Comparison of ENCODE assay signal across 29 cellular contexts in the genomic region with DNA sequence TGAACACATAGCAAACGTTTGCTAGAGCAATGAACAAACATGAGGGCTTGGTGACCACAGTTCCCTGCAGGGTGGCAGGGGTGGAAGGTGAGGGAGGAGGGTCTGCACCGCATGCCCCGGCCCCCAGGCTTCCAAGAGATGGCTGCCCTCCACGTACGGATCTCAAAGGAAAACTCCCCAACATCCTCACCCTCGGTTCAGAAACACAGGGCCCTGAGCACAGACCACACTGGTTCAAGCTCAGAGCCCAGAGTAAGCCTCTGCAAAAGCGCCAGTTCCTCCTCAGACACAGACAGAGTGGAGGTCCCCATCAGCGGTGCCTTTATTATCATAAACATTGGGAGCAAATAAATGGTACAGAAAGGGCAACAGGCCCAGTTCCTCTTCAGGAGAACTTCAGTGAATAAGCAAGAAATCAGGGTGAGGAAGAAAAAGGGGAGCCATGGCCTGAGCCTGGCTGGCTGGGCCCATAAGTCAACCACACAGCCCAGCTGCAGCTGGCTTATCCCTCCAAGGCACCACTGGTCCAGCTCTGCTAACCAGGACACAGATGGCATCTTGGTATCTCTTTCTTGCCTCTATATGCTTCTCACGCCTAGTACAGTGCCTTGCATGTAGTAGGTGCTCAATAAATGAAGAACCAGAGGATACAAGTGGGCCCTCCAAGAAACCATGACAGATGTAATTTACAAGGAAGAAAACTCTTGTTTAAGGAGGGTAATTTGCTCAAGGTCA. TPM values are rescaled to one million over a fixed set of nuclear protein-coding genes. Genes with fewer than 3 reads are reported as not detected.
DNase-seq lines count a peak whose midpoint lies in the region; TF ChIP-seq lines count a peak whose summit lies in the region.
"Had no signal": no experiment of that assay in that cellular context is flagged by ENCODE, and none has a peak within 500 bp of the region (broad histone marks: within the 10 kb centered on the region; RNA-seq: fewer than 3 reads in every experiment).

No MANE protein-coding gene starts in this region.

- POLR2A ChIA-PET in Caco-2 (lab: Charles Lee): no interaction called here

- no peaks in the 10 kb centered on the region for H4K20me1 ChIP-seq in osteoblast (ENCODE audit: insufficient read depth, low read length)

- TF ChIP-seq POLR2A in NB4 (IDR thresholded peaks at IDR 0.05; ENCODE audit: extremely low read depth, insufficient read length) (no peak), ovary (IDR thresholded peaks at IDR 0.05) (no peak)

- no peak overlapping the region for H2AFZ ChIP-seq in osteoblast (ENCODE audit: low read length)

- no peaks in the 10 kb centered on the region for H3K36me3 Mint-ChIP-seq in Caco-2 (ENCODE audit: insufficient read depth, unreplicated experiment)
- H3K36me3 Mint-ChIP-seq: CD4-positive, alpha-beta memory T cell had no signal

- H3K4me1 ChIP-seq in osteoblast (ENCODE audit: insufficient read depth, low read length) (no peaks in the 10 kb centered on the region), Caco-2 (no peaks in the 10 kb centered on the region), ovary (ENCODE audit: insufficient read depth) (no peaks in the 10 kb centered on the region)

- peaks cover 13% of the 10 kb centered on the region for H3K27me3 Mint-ChIP-seq in Caco-2 (ENCODE audit: insufficient read depth, unreplicated experiment)

- peaks cover 4% of the 10 kb centered on the region for H3K27me3 ChIP-seq in osteoblast (ENCODE audit: insufficient read depth, low read length)
- no peaks in the 10 kb centered on the region for H3K27me3 ChIP-seq in Caco-2 (replicated peaks; ENCODE audit: control insufficient read depth, insufficient read depth, low read length)
- no peaks in the 10 kb centered on the region for H3K27me3 ChIP-seq in ovary

- H3K4me3 Mint-ChIP-seq in Caco-2 (ENCODE audit: unreplicated experiment): no peak overlapping the region
- H3K4me3 Mint-ChIP-seq: CD4-positive, alpha-beta memory T cell; H9; HFFc6 had no signal

- H3K27ac ChIP-seq in osteoblast (ENCODE audit: low read depth, low read length): no peak overlapping the region
- no peak overlapping the region for H3K27ac ChIP-seq in ovary
- H3K27ac ChIP-seq: KMS-11, RWPE1 had no signal

- TF ChIP-seq EP300 in ovary (IDR thresholded peaks at IDR 0.05): no peak

- H3K36me3 ChIP-seq in osteoblast (ENCODE audit: insufficient read depth, low read length) (no peaks in the 10 kb centered on the region), Caco-2 (ENCODE audit: control insufficient read depth, insufficient read depth, low read length) (no peaks in the 10 kb centered on the region), ovary (no peaks in the 10 kb centered on the region)

- DNase-seq in D341Med (ENCODE audit: low spot score): peak; percentile 32
- peak; percentile 5 for DNase-seq in GM03348 (ENCODE audit: low spot score)
- DNase-seq in NB4 (ENCODE audit: low read depth): peak; percentile 67
- DNase-seq in osteoblast (ENCODE audit: insufficient read length, low spot score, missing footprints): peak; percentile 57
- DNase-seq in Caco-2: no peak
- no peak for DNase-seq in ovary
- no peak for DNase-seq in amniotic stem cell (lab: John Stamatoyannopoulos, UW)
- DNase-seq in cerebellum (ENCODE audit: low spot score): no peak
- DNase-seq: C1 segment of cervical spinal cord; CD4-positive, alpha-beta memory T cell; DMS 273 treated with DMSO at 0.1 percent for 48 hours; DMS79; EL; GDM1; HFFc6; IMR-90; MM.1S; NCI-H1092; NCI-H1417 treated with DMSO at 0.1 percent for 48 hours; NCI-H1694 treated with DMSO at 0.1 percent for 48 hours; NCI-H2081 treated with DMSO at 0.1 percent for 48 hours; NCI-H2171; NCI-H226; NCI-H510A; SHP77 treated with DMSO at 0.1 percent for 48 hours had no signal

- BruUV-seq in Caco-2 (replicated peaks; lab: Mats Ljungman, UMichigan): no TSS peak

- no peak overlapping the region for H3K27ac Mint-ChIP-seq in Caco-2 (ENCODE audit: unreplicated experiment)
- H3K27ac Mint-ChIP-seq: CD4-positive, alpha-beta memory T cell; H9; HFFc6 had no signal

- no peaks in the 10 kb centered on the region for H3K9me3 ChIP-seq in osteoblast (ENCODE audit: low read depth, low read length)
- no peaks in the 10 kb centered on the region for H3K9me3 ChIP-seq in Caco-2
- H3K9me3 ChIP-seq in ovary: no peaks in the 10 kb centered on the region

- H3K4me2 ChIP-seq in osteoblast (ENCODE audit: insufficient read depth, low read length): no peak overlapping the region
- H3K4me2 ChIP-seq: KMS-11 had no signal

- H3K4me1 Mint-ChIP-seq in Caco-2 (ENCODE audit: low read depth, unreplicated experiment): no peaks in the 10 kb centered on the region
- H3K4me1 Mint-ChIP-seq: H9 had no signal

- CTCF ChIA-PET in Caco-2 (lab: Charles Lee): no interaction called here

- intact Hi-C loops in Caco-2 (cut with micrococcal nuclease; ENCODE audit: unreplicated experiment) (no loop called here), ovary (cut with DNase I) (no loop called here)

- H3K4me3 ChIP-seq in NB4 (ENCODE audit: low read depth, low read length): peak overlapping the region; percentile 91
- no peak overlapping the region for H3K4me3 ChIP-seq in osteoblast (ENCODE audit: insufficient read depth, low read length)
- H3K4me3 ChIP-seq in Caco-2 (ENCODE audit: low read depth, low read length): no peak overlapping the region
- H3K4me3 ChIP-seq in ovary: no peak overlapping the region

- no peaks in the 10 kb centered on the region for H3K79me2 ChIP-seq in osteoblast (ENCODE audit: insufficient read depth, low read length)

- WGBS in ovary, 3 donors: 69 to 81% (median 71%) methylated on average over 9 of the region's 9 CpGs

- TF ChIP-seq CTCF in NB4 (IDR thresholded peaks at IDR 0.05; ENCODE audit: low read depth, low read length) (no peak), osteoblast (IDR thresholded peaks at IDR 0.05; ENCODE audit: extremely low read depth, low read depth, low read length) (no peak), Caco-2 (IDR thresholded peaks at IDR 0.05; ENCODE audit: insufficient read depth in 1 of 2, low read depth in 1 of 2, low read length in 1 of 2, severe bottlenecking in 1 of 2, unreplicated experiment in 1 of 2) (no peak), ovary (IDR thresholded peaks at IDR 0.05) (no peak)

- no peaks in the 10 kb centered on the region for H3K9me3 Mint-ChIP-seq in Caco-2 (ENCODE audit: unreplicated experiment)
- H3K9me3 Mint-ChIP-seq: CD4-positive, alpha-beta memory T cell; H9; HFFc6 had no signal

RNA-seq across cellular contexts. Expression of a gene that starts 11.0 kb away (rescaled TPM):
- total RNA-seq in osteoblast: under 0.01 TPM in 1 of 2 replicates, not detected in the other
- 0.23 TPM in 1 of 2 replicates, not detected in the other for total RNA-seq in Caco-2 (2022)
- total RNA-seq in ovary: under 1 TPM in 3 of 7 donors, not detected in 4; 0.11 to 0.67 (median 0.15) TPM
- under 1 TPM; 0.02 to 0.05 TPM for polyA plus RNA-seq in ovary
- total RNA-seq in cerebellum: 2.7 TPM
- total RNA-seq: A673; CD4-positive, alpha-beta memory T cell; H9; HFFc6; IMR-90 had no signal
- polyA plus RNA-seq: CD4-positive, alpha-beta memory T cell; IMR-90 had no signal

RNA-seq across cellular contexts. Expression of a gene that starts 31.3 kb away (rescaled TPM):
- total RNA-seq in osteoblast (under 0.01 TPM in 1 of 2 replicates, not detected in the other), Caco-2 (2022) (0.23 and 0.54 TPM in 2 replicates), ovary (1 to 10 TPM in 1 of 7 donors, under 1 TPM in 1, not detected in 5; 0.32 to 1.6 TPM), cerebellum (not detected)
- not detected for polyA plus RNA-seq in ovary
- total RNA-seq: CD4-positive, alpha-beta memory T cell; HFFc6; IMR-90 had no signal
- polyA plus RNA-seq: CD4-positive, alpha-beta memory T cell; IMR-90 had no signal

RNA-seq across cellular contexts. Expression of a gene that starts 50.7 kb away (rescaled TPM):
- 9.7 and 11.2 TPM in 2 replicates for total RNA-seq in osteoblast
- total RNA-seq in Caco-2 (2022): 25.5 and 28.6 TPM in 2 replicates
- 10 to 100 TPM; 10.0 to 26.0 (median 19.9) TPM for total RNA-seq in ovary
- polyA plus RNA-seq in ovary: 10 to 100 TPM; 12.6 to 15.5 TPM
- 20.8 TPM for total RNA-seq in cerebellum

RNA-seq across cellular contexts. Expression of a gene that starts 58.9 kb away (rescaled TPM):
- total RNA-seq in osteoblast (3.8 and 4.3 TPM in 2 replicates), Caco-2 (2022) (6.0 and 7.4 TPM in 2 replicates), ovary (10 to 100 TPM; 22.8 to 49.1 (median 37.5) TPM), cerebellum (54.2 TPM)
- 10 to 100 TPM in 1 of 2 donors, 1 to 10 TPM in 1; 8.3 to 46.2 TPM for polyA plus RNA-seq in ovary

Comparison
In these comparisons a context has a peak if more than half of its experiments do, and no peak if none do; other contexts are left out.
1. DNase-seq: peak in D341Med (single experiment), GM03348 (single experiment), NB4 (single experiment) and osteoblast (single experiment); none in Caco-2 (0 of 2), ovary (0 of 5), amniotic stem cell (single experiment) and cerebellum (single experiment).